13 cellular contexts compared by ENCODE assay signal in the genomic region with DNA sequence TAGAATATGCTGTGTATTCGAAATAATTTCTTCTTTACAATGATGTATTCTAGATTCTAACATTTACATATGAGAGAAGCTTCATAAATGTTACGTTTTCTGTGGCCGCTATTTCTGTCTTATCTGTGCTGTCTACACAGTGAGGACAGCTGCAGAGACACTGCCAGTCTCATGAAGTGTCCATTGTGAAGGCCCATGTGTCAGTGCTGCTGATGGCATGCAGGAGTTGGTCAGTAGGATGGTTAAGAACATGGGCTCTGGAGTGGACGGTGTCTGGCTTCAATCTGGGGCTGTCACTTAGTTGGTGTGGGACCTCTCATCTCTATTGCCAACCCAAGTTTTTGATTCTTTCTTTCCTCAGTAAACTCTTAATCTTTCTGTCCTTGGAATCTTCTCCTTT.
"Had no signal": no experiment of that assay in that cellular context is flagged by ENCODE, and none has a peak within 500 bp of the region (broad histone marks: within the 10 kb centered on the region; RNA-seq: fewer than 3 reads in every experiment).

No MANE protein-coding gene starts in this region.

- H3K9ac ChIP-seq: neural progenitor cell, parathyroid adenoma had no signal

- H3K27ac Mint-ChIP-seq: activated CD8-positive, alpha-beta T cell treated with anti-CD3 and anti-CD28 coated beads, Interleukin-2, amount 10 ng/mL, durations not matched to agents 7 days and 5 days; activated naive CD8-positive, alpha-beta T cell treated with anti-CD3 and anti-CD28 coated beads, Interleukin-2, amount 50 U/mL, for 24 hours; activated T-helper 1 cell treated with anti-CD3 and anti-CD28 coated beads, Interleukin-12 subunit alpha, Interleukin-12 subunit beta, Interleukin-2, Interleukin-4 antibody, amounts not matched to agents 30 ng/mL and 10 ng/mL and 1 ng/mL, durations not matched to agents 14 hours and 24 hours and 36 hours; mesothelial cell of epicardium; neural progenitor cell; stimulated activated effector memory CD8-positive, alpha-beta T cell treated with anti-CD3 and anti-CD28 coated beads, Interleukin-12 subunit alpha, Interleukin-12 subunit beta, amount 100 ng/mL, for 72 hours had no signal

- ATAC-seq: activated CD8-positive, alpha-beta T cell treated with anti-CD3 and anti-CD28 coated beads, Interleukin-2, amount 10 ng/mL, durations not matched to agents 7 days and 5 days; activated naive CD8-positive, alpha-beta T cell treated with anti-CD3 and anti-CD28 coated beads, Interleukin-2, amount 50 U/mL, for 24 hours; esophagus mucosa; left lung; stimulated activated effector memory CD8-positive, alpha-beta T cell treated with anti-CD3 and anti-CD28 coated beads, Interleukin-12 subunit alpha, Interleukin-12 subunit beta, amount 100 ng/mL, for 72 hours had no signal

- DNase-seq: activated CD4-positive, alpha-beta T cell treated with anti-CD3 and anti-CD28 coated beads for 48 hours; activated CD8-positive, alpha-beta T cell treated with anti-CD3 and anti-CD28 coated beads, Interleukin-2, amount 10 ng/mL, durations not matched to agents 7 days and 5 days; activated naive CD4-positive, alpha-beta T cell; activated naive CD8-positive, alpha-beta T cell treated with anti-CD3 and anti-CD28 coated beads, Interleukin-2, amount 50 U/mL, for 24 hours; left lung; retina; tibial artery had no signal

- H3K4me3 ChIP-seq: left lung, neural progenitor cell, tibial artery had no signal

- H3K9me3 Mint-ChIP-seq: activated naive CD8-positive, alpha-beta T cell treated with anti-CD3 and anti-CD28 coated beads, Interleukin-2, amount 50 U/mL, for 24 hours; activated T-helper 1 cell treated with anti-CD3 and anti-CD28 coated beads, Interleukin-12 subunit alpha, Interleukin-12 subunit beta, Interleukin-2, Interleukin-4 antibody, amounts not matched to agents 30 ng/mL and 10 ng/mL and 1 ng/mL, durations not matched to agents 14 hours and 24 hours and 36 hours; mesothelial cell of epicardium; neural progenitor cell; stimulated activated effector memory CD8-positive, alpha-beta T cell treated with anti-CD3 and anti-CD28 coated beads, Interleukin-12 subunit alpha, Interleukin-12 subunit beta, amount 100 ng/mL, for 72 hours had no signal

- H3K27ac ChIP-seq: left lung, neural progenitor cell, parathyroid adenoma, tibial artery had no signal

- H3K9me3 ChIP-seq: left lung, tibial artery had no signal

- H3K4me2 ChIP-seq: neural progenitor cell had no signal

- H3K4me1 Mint-ChIP-seq: activated naive CD8-positive, alpha-beta T cell treated with anti-CD3 and anti-CD28 coated beads, Interleukin-2, amount 50 U/mL, for 24 hours; stimulated activated effector memory CD8-positive, alpha-beta T cell treated with anti-CD3 and anti-CD28 coated beads, Interleukin-12 subunit alpha, Interleukin-12 subunit beta, amount 100 ng/mL, for 72 hours had no signal

- H3K4me1 ChIP-seq: left lung, parathyroid adenoma had no signal

- H3K4me3 Mint-ChIP-seq: activated CD8-positive, alpha-beta T cell treated with anti-CD3 and anti-CD28 coated beads, Interleukin-2, amount 10 ng/mL, durations not matched to agents 7 days and 5 days; activated naive CD8-positive, alpha-beta T cell treated with anti-CD3 and anti-CD28 coated beads, Interleukin-2, amount 50 U/mL, for 24 hours; activated T-helper 1 cell treated with anti-CD3 and anti-CD28 coated beads, Interleukin-12 subunit alpha, Interleukin-12 subunit beta, Interleukin-2, Interleukin-4 antibody, amounts not matched to agents 30 ng/mL and 10 ng/mL and 1 ng/mL, durations not matched to agents 14 hours and 24 hours and 36 hours; mesothelial cell of epicardium; neural progenitor cell; stimulated activated effector memory CD8-positive, alpha-beta T cell treated with anti-CD3 and anti-CD28 coated beads, Interleukin-12 subunit alpha, Interleukin-12 subunit beta, amount 100 ng/mL, for 72 hours had no signal

- H3K27me3 ChIP-seq: left lung, neural progenitor cell, tibial artery had no signal

- H3K36me3 Mint-ChIP-seq: mesothelial cell of epicardium; stimulated activated effector memory CD8-positive, alpha-beta T cell treated with anti-CD3 and anti-CD28 coated beads, Interleukin-12 subunit alpha, Interleukin-12 subunit beta, amount 100 ng/mL, for 72 hours had no signal

- H3K79me2 ChIP-seq: parathyroid adenoma had no signal

- H2AFZ ChIP-seq: neural progenitor cell, parathyroid adenoma had no signal

- H3K36me3 ChIP-seq: left lung, neural progenitor cell, tibial artery had no signal
